In the genomic region with DNA sequence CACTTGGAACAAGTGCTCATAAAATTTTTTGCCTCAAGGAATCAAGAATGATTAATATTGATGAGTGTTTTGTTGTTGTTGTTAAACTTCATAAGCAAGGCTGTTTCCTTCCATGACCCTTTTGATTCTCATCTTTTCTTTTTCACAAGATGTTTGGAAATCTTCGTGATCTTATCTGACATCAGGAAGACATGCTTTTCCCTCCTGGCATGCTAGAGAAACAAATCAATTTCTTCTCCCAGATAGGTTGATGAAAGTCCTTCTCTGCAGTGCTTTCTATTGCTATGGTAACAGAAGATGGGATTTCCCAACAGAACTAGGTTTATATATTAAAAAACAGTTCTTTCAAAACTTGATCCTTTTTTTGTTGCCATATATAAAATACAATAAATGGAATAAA, we compare ENCODE assay signal across 20 cellular contexts.
DNase-seq lines count a peak whose midpoint lies in the region; ATAC-seq, FAIRE-seq and TF ChIP-seq lines count a peak whose summit lies in the region.
"Had no signal": no experiment of that assay in that cellular context is flagged by ENCODE, and none has a peak within 500 bp of the region (broad histone marks: within the 10 kb centered on the region; RNA-seq: fewer than 3 reads in every experiment).

No MANE protein-coding gene starts in this region.

- FAIRE-seq in HepG2 (lab: Jason Lieb, UNC): peak; percentile 34
- FAIRE-seq: GM19239 had no signal

- DNase-seq in HepG2 (ENCODE audit: low spot score): no peak
- DNase-seq in right lobe of liver: no peak
- DNase-seq in choroid plexus epithelial cell (ENCODE audit: low read depth): peak; percentile 28
- peak; percentile 12 for DNase-seq in iris pigment epithelial cell (ENCODE audit: low read depth)
- DNase-seq in left ventricle myocardium superior: no peak
- no peak for DNase-seq in aorta
- no peak for DNase-seq in coronary artery (ENCODE audit: low spot score)
- DNase-seq: DMS 273 treated with DMSO at 0.1 percent for 48 hours, GDM1, HCEC 1CT, KBM-7, NCI-H1436 treated with DMSO at 0.1 percent for 48 hours, NCI-H2029 treated with DMSO at 0.1 percent for 48 hours, NCI-H446 treated with DMSO at 0.1 percent for 48 hours, OCI-M1 had no signal

- H3K4me1 ChIP-seq in HepG2 (ENCODE audit: insufficient read depth, low read length) (no peaks in the 10 kb centered on the region), right lobe of liver (no peaks in the 10 kb centered on the region), aorta (ENCODE audit: control insufficient read depth in 1 of 2, insufficient read depth in 2 of 2, low read length in 2 of 2) (no peaks in the 10 kb centered on the region)

- in situ Hi-C loops in HepG2 (cut with HindIII; ENCODE audit: extremely low pct_ligation_motif_present, low pct_unique_long_range_greater_than_20kb): no loop called here

- no peak for TF ChIP-seq CTCF in HepG2 (CRISPR knock-in tag; IDR thresholded peaks at IDR 0.05)
- TF ChIP-seq CTCF in right lobe of liver (IDR thresholded peaks at IDR 0.05): no peak
- TF ChIP-seq CTCF in choroid plexus epithelial cell (conservative IDR thresholded peaks at IDR 0.05; ENCODE audit: low read depth, low read length): no peak
- no peak for TF ChIP-seq CTCF in coronary artery (IDR thresholded peaks at IDR 0.05)

- no peaks in the 10 kb centered on the region for H4K20me1 ChIP-seq in HepG2 (ENCODE audit: insufficient read depth, low read length)

- no TSS peak for BruUV-seq in HepG2 (replicated peaks; lab: Mats Ljungman, UMichigan)

- CTCF ChIA-PET in HepG2 (lab: Yijun Ruan, JAX; ENCODE audit: low intra/inter-chr PET ratio, low total read pairs): no interaction called here

- POLR2A ChIA-PET in HepG2 (lab: Yijun Ruan, JAX): no interaction called here

- H3K36me3 ChIP-seq in HepG2 (replicated peaks in 1 of 2; ENCODE audit: control insufficient read depth in 1 of 2, insufficient read depth in 2 of 2, low read length in 2 of 2) (no peaks in the 10 kb centered on the region), right lobe of liver (no peaks in the 10 kb centered on the region), aorta (ENCODE audit: control insufficient read depth in 1 of 2, insufficient read depth in 2 of 2, low read length in 1 of 2) (no peaks in the 10 kb centered on the region)

- intact Hi-C loops in HepG2 (cut with micrococcal nuclease; ENCODE audit: unreplicated experiment): no loop called here
- intact Hi-C loops in right lobe of liver (cut with DNase I): no loop called here
- intact Hi-C loops in left ventricle myocardium superior (cut with micrococcal nuclease): no loop called here
- intact Hi-C loops in aorta (cut with DNase I): no loop called here

- H3K9ac ChIP-seq in HepG2 (ENCODE audit: insufficient read depth, low read depth, low read length): no peak overlapping the region

- H3K9me3 ChIP-seq in HepG2 (ENCODE audit: low read length) (no peaks in the 10 kb centered on the region), right lobe of liver (no peaks in the 10 kb centered on the region), aorta (ENCODE audit: control insufficient read depth, low read length) (no peaks in the 10 kb centered on the region)

- TF ChIP-seq EP300 in HepG2 (IDR thresholded peaks at IDR 0.05; ENCODE audit: low read depth in 2 of 2, low read length in 2 of 2) (no peak), HepG2 (CRISPR knock-in tag; IDR thresholded peaks at IDR 0.05; ENCODE audit: borderline replicate concordance) (no peak)

- ATAC-seq in HepG2 (no peak), right lobe of liver (no peak), left ventricle myocardium superior (no peak), esophagus mucosa (no peak), aorta (ENCODE audit: low FRiP score) (no peak)

- H2AFZ ChIP-seq in HepG2 (ENCODE audit: low read length): no peak overlapping the region

- TF ChIP-seq POLR2A in HepG2 (IDR thresholded peaks at IDR 0.05; ENCODE audit: insufficient read depth in 1 of 2, low read depth in 2 of 2, low read length in 2 of 2) (no peak), right lobe of liver (IDR thresholded peaks at IDR 0.05) (no peak)

- H3K4me3 ChIP-seq in HepG2 (replicated peaks in 1 of 3; ENCODE audit: insufficient read depth in 1 of 3, low read depth in 2 of 3, low read length in 3 of 3): no peak overlapping the region
- no peak overlapping the region for H3K4me3 ChIP-seq in right lobe of liver
- no peak overlapping the region for H3K4me3 ChIP-seq in choroid plexus epithelial cell (ENCODE audit: low read depth, low read length)
- no peak overlapping the region for H3K4me3 ChIP-seq in aorta (ENCODE audit: low read length in 2 of 2)
- no peak overlapping the region for H3K4me3 ChIP-seq in coronary artery

- TF ChIP-seq RAD21 in HepG2 (CRISPR knock-in tag; IDR thresholded peaks at IDR 0.05): no peak

- no peaks in the 10 kb centered on the region for H3K27me3 ChIP-seq in HepG2 (ENCODE audit: control insufficient read depth in 1 of 2, insufficient read depth in 2 of 2, low read length in 2 of 2)
- no peaks in the 10 kb centered on the region for H3K27me3 ChIP-seq in right lobe of liver
- H3K27me3 ChIP-seq in aorta (ENCODE audit: control insufficient read depth in 1 of 2, insufficient read depth in 2 of 2, low read length in 1 of 2): no peaks in the 10 kb centered on the region

- WGBS in HepG2 (ENCODE audit: low lambda C conversion rate): 76% methylated on average over 1 of the region's 1 CpG
- WGBS in right lobe of liver (ENCODE audit: insufficient coverage, low coverage, low lambda C conversion rate, missing lambda C conversion rate): 7% methylated on average over 1 of the region's 1 CpG
- 47 to 72% methylated on average over 1 of the region's 1 CpG for WGBS in aorta, 2 donors

- no peak overlapping the region for H3K4me2 ChIP-seq in HepG2 (ENCODE audit: low read depth, low read length)

- H3K79me2 ChIP-seq in HepG2 (ENCODE audit: insufficient read depth, low read length): no peaks in the 10 kb centered on the region

- H3K27ac ChIP-seq in HepG2 (ENCODE audit: extremely low read length, insufficient read depth, low read length): no peak overlapping the region
- H3K27ac ChIP-seq in right lobe of liver: no peak overlapping the region
- no peak overlapping the region for H3K27ac ChIP-seq in aorta (ENCODE audit: low read depth in 1 of 2, low read length in 2 of 2)
- no peak overlapping the region for H3K27ac ChIP-seq in coronary artery
- H3K27ac ChIP-seq: 22Rv1, C4-2B, RWPE1 had no signal

TF ChIP-seq in HepG2, 621 proteins besides CTCF, POLR2A, EP300 and RAD21 (continues in another document):
- TF ChIP-seq ZNF878 (CRISPR knock-in tag; IDR thresholded peaks at IDR 0.05) (no peak), ZNF24 (IDR thresholded peaks at IDR 0.05) (no peak), ZNF552 (CRISPR knock-in tag; IDR thresholded peaks at IDR 0.05; ENCODE audit: borderline replicate concordance) (no peak)
- TF ChIP-seq, protein P1, sequence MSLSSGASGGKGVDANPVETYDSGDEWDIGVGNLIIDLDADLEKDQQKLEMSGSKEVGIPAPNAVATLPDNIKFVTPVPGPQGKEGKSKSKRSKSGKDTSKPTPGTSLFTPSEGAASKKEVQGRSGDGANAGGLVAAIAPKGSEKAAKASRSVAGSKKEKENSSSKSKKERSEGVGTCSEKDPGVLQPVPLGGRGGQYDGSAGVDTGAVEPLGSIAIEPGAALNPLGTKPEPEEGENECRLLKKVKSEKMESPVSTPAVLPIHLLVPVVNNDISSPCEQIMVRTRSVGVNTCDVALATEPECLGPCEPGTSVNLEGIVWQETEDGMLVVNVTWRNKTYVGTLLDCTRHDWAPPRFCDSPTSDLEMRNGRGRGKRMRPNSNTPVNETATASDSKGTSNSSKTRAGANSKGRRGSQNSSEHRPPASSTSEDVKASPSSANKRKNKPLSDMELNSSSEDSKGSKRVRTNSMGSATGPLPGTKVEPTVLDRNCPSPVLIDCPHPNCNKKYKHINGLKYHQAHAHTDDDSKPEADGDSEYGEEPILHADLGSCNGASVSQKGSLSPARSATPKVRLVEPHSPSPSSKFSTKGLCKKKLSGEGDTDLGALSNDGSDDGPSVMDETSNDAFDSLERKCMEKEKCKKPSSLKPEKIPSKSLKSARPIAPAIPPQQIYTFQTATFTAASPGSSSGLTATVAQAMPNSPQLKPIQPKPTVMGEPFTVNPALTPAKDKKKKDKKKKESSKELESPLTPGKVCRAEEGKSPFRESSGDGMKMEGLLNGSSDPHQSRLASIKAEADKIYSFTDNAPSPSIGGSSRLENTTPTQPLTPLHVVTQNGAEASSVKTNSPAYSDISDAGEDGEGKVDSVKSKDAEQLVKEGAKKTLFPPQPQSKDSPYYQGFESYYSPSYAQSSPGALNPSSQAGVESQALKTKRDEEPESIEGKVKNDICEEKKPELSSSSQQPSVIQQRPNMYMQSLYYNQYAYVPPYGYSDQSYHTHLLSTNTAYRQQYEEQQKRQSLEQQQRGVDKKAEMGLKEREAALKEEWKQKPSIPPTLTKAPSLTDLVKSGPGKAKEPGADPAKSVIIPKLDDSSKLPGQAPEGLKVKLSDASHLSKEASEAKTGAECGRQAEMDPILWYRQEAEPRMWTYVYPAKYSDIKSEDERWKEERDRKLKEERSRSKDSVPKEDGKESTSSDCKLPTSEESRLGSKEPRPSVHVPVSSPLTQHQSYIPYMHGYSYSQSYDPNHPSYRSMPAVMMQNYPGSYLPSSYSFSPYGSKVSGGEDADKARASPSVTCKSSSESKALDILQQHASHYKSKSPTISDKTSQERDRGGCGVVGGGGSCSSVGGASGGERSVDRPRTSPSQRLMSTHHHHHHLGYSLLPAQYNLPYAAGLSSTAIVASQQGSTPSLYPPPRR (CRISPR knock-in tag; IDR thresholded peaks at IDR 0.05; ENCODE audit: borderline replicate concordance): no peak

Comparison
In these comparisons a context has a peak if more than half of its experiments do, and no peak if none do; other contexts are left out.
1. DNase-seq: peak in choroid plexus epithelial cell (single experiment) and iris pigment epithelial cell (single experiment); none in HepG2 (single experiment), right lobe of liver (0 of 3), left ventricle myocardium superior (single experiment), aorta (0 of 2) and coronary artery (single experiment).